Comparison of ENCODE assay signal across 35 cellular contexts in the genomic region with DNA sequence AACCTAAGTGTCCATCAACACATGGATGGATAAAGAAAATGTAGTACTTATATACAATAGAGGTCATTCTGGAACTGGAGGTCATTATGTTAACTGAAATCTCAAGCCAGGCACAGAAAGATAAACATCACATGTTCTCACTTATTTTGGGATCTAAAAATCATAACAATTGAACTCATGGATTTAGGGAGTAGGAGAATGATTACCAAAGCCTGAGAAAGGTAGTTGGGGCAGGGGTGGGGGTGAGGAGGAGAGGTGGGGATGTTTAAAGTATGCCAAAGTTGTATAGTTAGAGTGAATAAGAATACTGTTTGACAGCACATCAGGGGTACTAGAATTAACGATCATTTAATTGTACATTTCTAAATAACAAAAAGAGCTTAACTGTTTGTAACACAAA.
DNase-seq lines count a peak whose midpoint lies in the region; ATAC-seq and TF ChIP-seq lines count a peak whose summit lies in the region.
"Had no signal": no experiment of that assay in that cellular context is flagged by ENCODE, and none has a peak within 500 bp of the region (broad histone marks: within the 10 kb centered on the region; RNA-seq: fewer than 3 reads in every experiment).

No MANE protein-coding gene starts in this region.

- H2BK120ac ChIP-seq in H9 (ENCODE audit: low read depth, low read length, poor library complexity, severe bottlenecking): no peak overlapping the region

- no peak overlapping the region for H3K14ac ChIP-seq in H9 (ENCODE audit: insufficient read depth, low read length)

- H3K36me3 Mint-ChIP-seq in GM23338 (ENCODE audit: low read depth): no peaks in the 10 kb centered on the region
- peaks cover 0 to 5% (median 0%) of the 10 kb centered on the region in 3 experiments; a peak in 1 of 7 replicates for H3K36me3 Mint-ChIP-seq in H9 (ENCODE audit: insufficient read depth in 1 of 3, low read depth in 3 of 3)
- no peaks in the 10 kb centered on the region for H3K36me3 Mint-ChIP-seq in WTC11
- H3K36me3 Mint-ChIP-seq: CD14-positive monocyte; CD4-positive, alpha-beta memory T cell; CD4-positive, CD25-positive, alpha-beta regulatory T cell; CD8-positive, alpha-beta memory T cell; CD8-positive, alpha-beta T cell had no signal

- WGBS in H9 (ENCODE audit: extremely low coverage, insufficient read length, low lambda C conversion rate): no CpG with 5 or more reads among the region's 1 CpG

- peaks cover 5% of the 10 kb centered on the region for H3K4me1 ChIP-seq in GM23338 (ENCODE audit: insufficient read depth)
- H3K4me1 ChIP-seq in H9 (ENCODE audit: insufficient read depth, low read length): no peaks in the 10 kb centered on the region
- peaks cover 32% of the 10 kb centered on the region for H3K4me1 ChIP-seq in HAP-1
- H3K4me1 ChIP-seq: A549; BLaER1; BLaER1 treated with 17β-estradiol and CSF1 and Interleukin-3, amounts not matched to agents 10 nM and 100 nM; Caco-2 had no signal

- no peak overlapping the region for H3K23ac ChIP-seq in H9 (ENCODE audit: insufficient read length, low read depth, low read length)

- H3K27ac Mint-ChIP-seq in GM23338 (no peak overlapping the region), H9 (peak overlapping the region in 2 of 3 experiments; percentile 32 to 49; a peak in 2 of 7 replicates), WTC11 (peak overlapping the region; percentile 15; the same call in 1 of the 2 replicates)
- H3K27ac Mint-ChIP-seq: B cell; CD14-positive monocyte; CD4-positive, alpha-beta memory T cell; CD4-positive, alpha-beta T cell; CD4-positive, CD25-positive, alpha-beta regulatory T cell; CD8-positive, alpha-beta memory T cell; CD8-positive, alpha-beta T cell had no signal

- H3K79me2 ChIP-seq in GM23338 (replicated peaks; ENCODE audit: insufficient read depth) (no peaks in the 10 kb centered on the region), H9 (ENCODE audit: insufficient read depth, low read length) (no peaks in the 10 kb centered on the region)

- H3K18ac ChIP-seq in H9 (ENCODE audit: insufficient read length, low read depth, low read length): no peak overlapping the region

- H3K27me3 ChIP-seq in GM23338 (ENCODE audit: insufficient read depth) (no peaks in the 10 kb centered on the region), H9 (ENCODE audit: insufficient read depth, low read length) (no peaks in the 10 kb centered on the region), HAP-1 (ENCODE audit: low read depth) (no peaks in the 10 kb centered on the region)
- H3K27me3 ChIP-seq: BE2C; BLaER1; BLaER1 treated with 17β-estradiol and CSF1 and Interleukin-3, amounts not matched to agents 10 nM and 100 nM had no signal

- H2BK5ac ChIP-seq in H9 (ENCODE audit: insufficient read length, low read length): no peak overlapping the region

- H3F3A ChIP-seq in GM23338 (replicated peaks; ENCODE audit: low read depth): no peaks in the 10 kb centered on the region

- H3K27ac ChIP-seq in GM23338 (ENCODE audit: low read depth) (no peak overlapping the region), H9 (ENCODE audit: insufficient read length, low read depth, low read length) (no peak overlapping the region)
- H3K27ac ChIP-seq: 22Rv1; A549; BLaER1; BLaER1 treated with 17β-estradiol and CSF1 and Interleukin-3, amounts not matched to agents 10 nM and 100 nM; C4-2B had no signal

- CTCF ChIA-PET in WTC11 (lab: Charles Lee): interaction anchor here (1.5 kb wide), 1 partner anchor 10 kb away, joined by 5 read pairs; no protein-coding TSS in a partner anchor

- H4K20me1 ChIP-seq in GM23338 (replicated peaks; ENCODE audit: insufficient read depth) (no peaks in the 10 kb centered on the region), H9 (ENCODE audit: control insufficient read depth, insufficient read depth, insufficient read length) (no peaks in the 10 kb centered on the region)
- H4K20me1 ChIP-seq: BLaER1; BLaER1 treated with 17β-estradiol and CSF1 and Interleukin-3, amounts not matched to agents 10 nM and 100 nM had no signal

- no peak overlapping the region for H3K4ac ChIP-seq in H9 (ENCODE audit: low read depth, low read length)

- no peak overlapping the region for H2AK5ac ChIP-seq in H9 (ENCODE audit: insufficient read length, low read length)

- in situ Hi-C loops in HAP-1 (cut with MboI; ENCODE audit: low sequenced_read_pairs): no loop called here

- H3K36me3 ChIP-seq in GM23338 (ENCODE audit: insufficient read depth) (no peaks in the 10 kb centered on the region), HAP-1 (replicated peaks) (no peaks in the 10 kb centered on the region)
- H3K36me3 ChIP-seq: BE2C; BLaER1; BLaER1 treated with 17β-estradiol and CSF1 and Interleukin-3, amounts not matched to agents 10 nM and 100 nM had no signal

- H3K27me3 Mint-ChIP-seq in GM23338 (ENCODE audit: insufficient read depth, low read depth, poor library complexity) (no peaks in the 10 kb centered on the region), H9 (ENCODE audit: low read depth) (no peaks in the 10 kb centered on the region), WTC11 (ENCODE audit: low read depth) (no peaks in the 10 kb centered on the region)
- H3K27me3 Mint-ChIP-seq: CD4-positive, alpha-beta T cell; CD4-positive, CD25-positive, alpha-beta regulatory T cell; CD8-positive, alpha-beta memory T cell had no signal

- no peak overlapping the region for H2BK20ac ChIP-seq in H9 (ENCODE audit: low read depth, low read length, poor library complexity, severe bottlenecking)

- H3K9me3 Mint-ChIP-seq in GM23338: no peaks in the 10 kb centered on the region
- peaks cover 0 to 3% of the 10 kb centered on the region in 2 experiments; a peak in 1 of 5 replicates for H3K9me3 Mint-ChIP-seq in H9
- peaks cover 5% of the 10 kb centered on the region for H3K9me3 Mint-ChIP-seq in WTC11

- H3K56ac ChIP-seq in H9 (ENCODE audit: insufficient read length, low read depth, low read length): no peak overlapping the region

- no peaks in the 10 kb centered on the region for H3K9me3 ChIP-seq in H9 (ENCODE audit: control insufficient read depth, low read depth, low read length)
- no peaks in the 10 kb centered on the region for H3K9me3 ChIP-seq in HAP-1
- H3K9me3 ChIP-seq: A549; BE2C; BLaER1; BLaER1 treated with 17β-estradiol and CSF1 and Interleukin-3, amounts not matched to agents 10 nM and 100 nM; Caco-2 had no signal

- H3K4me3 ChIP-seq in GM23338 (no peak overlapping the region), HAP-1 (no peak overlapping the region)
- H3K4me3 ChIP-seq: A549; BLaER1; BLaER1 treated with 17β-estradiol and CSF1 and Interleukin-3, amounts not matched to agents 10 nM and 100 nM had no signal

- no peaks in the 10 kb centered on the region for H3K79me1 ChIP-seq in H9 (ENCODE audit: insufficient read depth, low read depth, low read length, poor library complexity, severe bottlenecking)

- peak overlapping the region; percentile 21; the same call in 1 of the 2 replicates for H3K4me2 ChIP-seq in GM23338
- H3K4me2 ChIP-seq in H9 (ENCODE audit: insufficient read depth, insufficient read length, low read length): no peak overlapping the region
- H3K4me2 ChIP-seq: A549; BLaER1; BLaER1 treated with 17β-estradiol and CSF1 and Interleukin-3, amounts not matched to agents 10 nM and 100 nM had no signal

- TF ChIP-seq CTCF in GM23338 (conservative IDR thresholded peaks at IDR 0.05; ENCODE audit: low read depth in 2 of 2) (no peak), H9 (conservative IDR thresholded peaks at IDR 0.05) (no peak), WTC11 (IDR thresholded peaks at IDR 0.05) (no peak)

- no peak overlapping the region for H4K91ac ChIP-seq in H9 (ENCODE audit: insufficient read length, low read depth, low read length)

- H3K9ac ChIP-seq in H9 (ENCODE audit: extremely low read depth, insufficient read length, low read length): no peak overlapping the region
- H3K9ac ChIP-seq: BLaER1; BLaER1 treated with 17β-estradiol and CSF1 and Interleukin-3, amounts not matched to agents 10 nM and 100 nM had no signal

- H3K23me2 ChIP-seq in H9 (ENCODE audit: insufficient read length, low read depth, low read length, poor library complexity, severe bottlenecking): no peaks in the 10 kb centered on the region

- POLR2A ChIA-PET in WTC11 (lab: Charles Lee): no interaction called here

- no peak overlapping the region for H3T11ph ChIP-seq in H9 (ENCODE audit: low read length)

- DNase-seq in GM23338 (ENCODE audit: low spot score): no peak
- DNase-seq in H9: no peak
- peak; percentile 86 to 97 for DNase-seq in HAP-1 (ENCODE audit: low spot score in 2 of 2)
- no peak for DNase-seq in WTC11 (ENCODE audit: low spot score)
- no peak for DNase-seq in globus pallidus (ENCODE audit: low spot score)
- no peak for DNase-seq in SW480 (ENCODE audit: low spot score)
- no peak for DNase-seq in pons (ENCODE audit: low spot score)
- DNase-seq: 8988T; ACHN; AML-193; BE2C; C1 segment of cervical spinal cord; Caco-2; Calu3; CD4-positive, alpha-beta memory T cell; CD4-positive, alpha-beta T cell; CD4-positive, CD25-positive, alpha-beta regulatory T cell; CD8-positive, alpha-beta memory T cell; CD8-positive, alpha-beta T cell; COR-L47; DMS 273 treated with DMSO at 0.1 percent for 48 hours; DMS153; DMS53; DMS79; DMS79 treated with DMSO at 0.1 percent for 48 hours; DND-41; EL had no signal

- no peak overlapping the region for H4K5ac ChIP-seq in H9 (ENCODE audit: insufficient read length, low read depth, low read length)

- no peak overlapping the region for H4K8ac ChIP-seq in H9 (replicated peaks; ENCODE audit: insufficient read length, low read depth, low read length)

- H2BK12ac ChIP-seq in H9 (ENCODE audit: insufficient read length, low read depth, low read length): no peak overlapping the region

- peaks cover 12% of the 10 kb centered on the region for H3K4me1 Mint-ChIP-seq in GM23338
- H3K4me1 Mint-ChIP-seq in H9: peaks cover 10% of the 10 kb centered on the region in 2 experiments
- H3K4me1 Mint-ChIP-seq in WTC11: peaks cover 19% of the 10 kb centered on the region
- H3K4me1 Mint-ChIP-seq: B cell; CD14-positive monocyte; CD4-positive, alpha-beta memory T cell; CD4-positive, CD25-positive, alpha-beta regulatory T cell; CD8-positive, alpha-beta memory T cell had no signal

- H2AFZ ChIP-seq in GM23338: no peak overlapping the region
- H2AFZ ChIP-seq in H9 (ENCODE audit: low read length): no peak overlapping the region

- no peak overlapping the region for H2BK15ac ChIP-seq in H9 (ENCODE audit: low read depth, low read length)

- no peaks in the 10 kb centered on the region for H3K9me2 ChIP-seq in GM23338 (ENCODE audit: insufficient read depth)

- H3K4me3 Mint-ChIP-seq in GM23338 (no peak overlapping the region), H9 (no peak overlapping the region), WTC11 (no peak overlapping the region)
- H3K4me3 Mint-ChIP-seq: B cell; CD14-positive monocyte; CD4-positive, alpha-beta memory T cell; CD4-positive, alpha-beta T cell; CD4-positive, CD25-positive, alpha-beta regulatory T cell; CD8-positive, alpha-beta memory T cell; CD8-positive, alpha-beta T cell had no signal

- ATAC-seq in GM23338: no peak
- peak; percentile 48 for ATAC-seq in WTC11
- no peak for ATAC-seq in GM21723 (IDR thresholded peaks at IDR 0.05; ENCODE audit: unreplicated experiment)
- ATAC-seq: A549; CD8-positive, alpha-beta T cell had no signal

TF ChIP-seq in WTC11, 78 proteins besides CTCF, POLR2A, EP300 and RAD21 (continues in another document):
- no peak for TF ChIP-seq ZNF232 (CRISPR knock-in tag; IDR thresholded peaks at IDR 0.05)
- no peak for TF ChIP-seq FOXJ3 (CRISPR knock-in tag; IDR thresholded peaks at IDR 0.05; ENCODE audit: borderline replicate concordance)
- no peak for TF ChIP-seq ELF4 (CRISPR knock-in tag; IDR thresholded peaks at IDR 0.05; ENCODE audit: low read depth)

Comparison
In these comparisons a context has a peak if more than half of its experiments do, and no peak if none do; other contexts are left out.
1. DNase-seq: peak in HAP-1 (2 of 2); none in GM23338 (single experiment), H9 (single experiment), WTC11 (single experiment), globus pallidus (single experiment), SW480 (single experiment) and pons (single experiment).